Comparison of ENCODE assay signal across 10 cellular contexts in the genomic region with DNA sequence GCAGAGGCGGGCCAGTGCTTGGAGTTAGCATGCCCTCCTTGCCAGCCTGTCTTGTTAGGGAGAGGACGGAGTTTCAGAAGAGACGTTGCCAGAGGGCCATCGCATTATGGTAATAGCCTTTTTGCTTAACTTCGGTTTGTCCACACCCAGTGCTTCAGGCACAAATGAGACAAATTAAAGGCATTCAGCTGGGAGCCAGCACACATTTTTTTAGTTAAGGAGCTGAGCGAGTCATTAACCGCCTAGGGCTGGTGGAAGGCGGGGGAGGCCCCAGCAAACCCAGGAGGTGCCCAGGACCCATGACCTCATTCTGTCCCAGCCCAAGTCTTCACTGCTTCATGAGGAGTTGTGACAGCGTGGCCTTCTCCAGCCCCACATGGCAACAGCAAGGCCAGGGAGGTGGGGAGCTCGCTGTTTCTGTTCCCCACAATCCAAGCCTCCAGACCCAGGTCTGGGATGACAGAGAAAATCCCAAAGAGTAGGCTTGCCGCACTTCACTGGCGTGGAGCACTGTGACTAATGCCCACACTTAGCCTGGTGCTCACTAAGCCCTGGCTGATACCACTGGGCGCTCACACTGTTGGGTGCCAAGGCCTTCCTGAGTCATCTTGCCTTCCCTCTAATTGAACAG.
DNase-seq lines count a peak whose midpoint lies in the region; ATAC-seq and TF ChIP-seq lines count a peak whose summit lies in the region.
"Had no signal": no experiment of that assay in that cellular context is flagged by ENCODE, and none has a peak within 500 bp of the region (broad histone marks: within the 10 kb centered on the region; RNA-seq: fewer than 3 reads in every experiment).

No MANE protein-coding gene starts in this region.

- ATAC-seq in GM21423 (IDR thresholded peaks at IDR 0.05; ENCODE audit: unreplicated experiment) = no peak

- peak overlapping the region; percentile 94 for H3K27ac ChIP-seq in mammary epithelial cell (ENCODE audit: insufficient read depth, low read depth, low read length)
- peak overlapping the region in 1 of 4 donors; percentile 54 for H3K27ac ChIP-seq in esophagus muscularis mucosa (replicated peaks in 1 of 4)

- intact Hi-C loops in mammary epithelial cell (cut with micrococcal nuclease) (loop anchor here (1.0 to 5.0 kb wide), 7 partner anchors 26 to 298 kb away; a partner anchor contains a TSS), esophagus muscularis mucosa (cut with DNase I) (no loop called here)

- CTCF ChIA-PET in mammary epithelial cell (lab: Charles Lee; ENCODE audit: low non-redundant PET) = interaction anchor here (0.6 kb wide), 2 partner anchors 189 to 795 kb away, joined by 3 to 7 read pairs; no protein-coding TSS in a partner anchor

- dilution Hi-C loops in mammary epithelial cell (cut with HindIII; ENCODE audit: low sequenced_read_pairs) = no loop called here

- H3K4me3 ChIP-seq in mammary epithelial cell (replicated peaks in 1 of 3; ENCODE audit: insufficient read depth in 1 of 3, low read depth in 2 of 3, low read length in 3 of 3) (no peak overlapping the region), esophagus muscularis mucosa (no peak overlapping the region)

- in situ Hi-C loops in mammary epithelial cell (cut with MboI; ENCODE audit: low sequenced_read_pairs in 2 of 2) = no loop called here

- H4K20me1 ChIP-seq in mammary epithelial cell (ENCODE audit: insufficient read depth, low read length) = no peaks in the 10 kb centered on the region

- TSS peak; percentile 58 for BruUV-seq in mammary epithelial cell (replicated peaks; lab: Mats Ljungman, UMichigan)

- H3K9me3 Mint-ChIP-seq in nephron = no peaks in the 10 kb centered on the region

- no peaks in the 10 kb centered on the region for H3K9me3 ChIP-seq in mammary epithelial cell (replicated peaks; ENCODE audit: insufficient read depth, low read length)
- H3K9me3 ChIP-seq in esophagus muscularis mucosa = no peaks in the 10 kb centered on the region

- peak overlapping the region in 2 of 3 experiments; percentile 41 to 68 for H3K27ac Mint-ChIP-seq in nephron

- TF ChIP-seq CTCF in mammary epithelial cell (conservative IDR thresholded peaks at IDR 0.05 in 1 of 2, IDR thresholded peaks at IDR 0.05 in 1 of 2; ENCODE audit: extremely low read depth in 1 of 2, insufficient read depth in 1 of 2, low read depth in 1 of 2, low read length in 2 of 2) (no peak), nephron (IDR thresholded peaks at IDR 0.05; ENCODE audit: unreplicated experiment in 3 of 3) (no peak), esophagus muscularis mucosa (IDR thresholded peaks at IDR 0.05) (no peak)

- H3K36me3 Mint-ChIP-seq in nephron (ENCODE audit: low read depth) = no peaks in the 10 kb centered on the region

- H3K27me3 Mint-ChIP-seq in nephron (ENCODE audit: low read depth) = peaks cover 4% of the 10 kb centered on the region

- H3K27me3 ChIP-seq in mammary epithelial cell (ENCODE audit: insufficient read depth, low read length) (no peaks in the 10 kb centered on the region), esophagus muscularis mucosa (peaks cover 0 to 14% (median 0%) of the 10 kb centered on the region in 4 donors)

- no peak for TF ChIP-seq EP300 in esophagus muscularis mucosa (IDR thresholded peaks at IDR 0.05)

- H2AFZ ChIP-seq in mammary epithelial cell (ENCODE audit: low read depth, low read length) = peak overlapping the region; percentile 79

- peak overlapping the region; percentile 50 for H3K9ac ChIP-seq in mammary epithelial cell (ENCODE audit: insufficient read depth, low read length)

- no peaks in the 10 kb centered on the region for H3K36me3 ChIP-seq in mammary epithelial cell (ENCODE audit: insufficient read depth, low read length)
- H3K36me3 ChIP-seq in esophagus muscularis mucosa = no peaks in the 10 kb centered on the region

- WGBS in mammary epithelial cell (ENCODE audit: low coverage, missing lambda C conversion rate) = 2% methylated on average over 11 of the region's 13 CpGs
- 76% methylated on average over 8 of the region's 13 CpGs for WGBS in esophagus muscularis mucosa

- H3K4me2 ChIP-seq in mammary epithelial cell (ENCODE audit: insufficient read depth, low read depth, low read length) = peak overlapping the region; percentile 58

- no peak overlapping the region for H3K4me3 Mint-ChIP-seq in nephron

- DNase-seq in EH (ENCODE audit: low read depth) (peak; percentile 93), M059J (ENCODE audit: low read depth) (peak; percentile 99), mammary epithelial cell (peak; percentile 99), NCI-H1694 treated with DMSO at 0.1 percent for 48 hours (lab: John Stamatoyannopoulos, UW) (no peak), esophagus muscularis mucosa (ENCODE audit: extremely low spot score) (no peak)
- no peak for DNase-seq in activated CD8-positive, alpha-beta memory T cell treated with anti-CD3 and anti-CD28 coated beads, Interleukin-2, amount 50 U/mL, for 48 hours
- DNase-seq: NCI-H345, small intestine had no signal

- H3K4me1 ChIP-seq in mammary epithelial cell (ENCODE audit: insufficient read depth, low read length) = peaks cover 49% of the 10 kb centered on the region
- H3K4me1 ChIP-seq in esophagus muscularis mucosa = peaks cover 0 to 13% (median 9%) of the 10 kb centered on the region in 4 donors

- peaks cover 37% of the 10 kb centered on the region for H3K4me1 Mint-ChIP-seq in nephron

- TF ChIP-seq POLR2A in esophagus muscularis mucosa (IDR thresholded peaks at IDR 0.05; ENCODE audit: low read depth) = no peak

- H3K79me2 ChIP-seq in mammary epithelial cell (ENCODE audit: insufficient read depth, low read length) = no peaks in the 10 kb centered on the region

Comparison
In these comparisons a context has a peak if more than half of its experiments do, and no peak if none do; other contexts are left out.
1. DNase-seq: peak in EH (single experiment), M059J (single experiment) and mammary epithelial cell (single experiment); none in activated CD8-positive, alpha-beta memory T cell treated with anti-CD3 and anti-CD28 coated beads, Interleukin-2, amount 50 U/mL, for 48 hours (single experiment), NCI-H1694 treated with DMSO at 0.1 percent for 48 hours (single experiment) and esophagus muscularis mucosa (single experiment).